ENCODE assay signal across 20 cellular contexts in genomic region chr18:63604791-63605567, GRCh38. TPM values are rescaled to one million over a fixed set of nuclear protein-coding genes. Genes with fewer than 3 reads are reported as not detected.
DNase-seq lines count a peak whose midpoint lies in the region; ATAC-seq, FAIRE-seq and TF ChIP-seq lines count a peak whose summit lies in the region.
"Had no signal": no experiment of that assay in that cellular context is flagged by ENCODE, and none has a peak within 500 bp of the region (broad histone marks: within the 10 kb centered on the region; RNA-seq: fewer than 3 reads in every experiment).

No MANE protein-coding gene starts in this region.

- DNase-seq in AG04449 (ENCODE audit: low read depth, low spot score) (peak; percentile 7), H54 (ENCODE audit: insufficient read length, low spot score) (peak; percentile 9), NCI-H69 (lab: John Stamatoyannopoulos, UW) (peak; percentile 32), small intestine (no peak), cerebellar cortex (ENCODE audit: low spot score) (no peak)
- DNase-seq: activated naive CD4-positive, alpha-beta T cell treated with anti-CD3 and anti-CD28 coated beads, Interleukin-2, amount 50 U/mL, for 16 hours; cerebellar nuclear complex; DMS 273 treated with DMSO at 0.1 percent for 48 hours; midbrain; NCI-H1048; NCI-H526; ovary; upper lobe of left lung had no signal

- H3K4me3 ChIP-seq in AG04449 (ENCODE audit: low read depth, low read length) (no peak overlapping the region), small intestine (ENCODE audit: low read depth in 1 of 2, low read length in 2 of 2) (no peak overlapping the region)
- H3K4me3 ChIP-seq: ovary, upper lobe of left lung had no signal

- H3K9me3 ChIP-seq in small intestine (ENCODE audit: control insufficient read depth, low read depth): no peaks in the 10 kb centered on the region
- H3K9me3 ChIP-seq: ovary, upper lobe of left lung had no signal

- CTCF ChIA-PET in AG04449 (lab: Yijun Ruan, JAX): interaction anchor here (1.0 to 2.7 kb wide), 5 partner anchors 25 to 240 kb away, joined by 3 to 12 read pairs (median 7); no protein-coding TSS in a partner anchor

- ATAC-seq in esophagus mucosa: peak; percentile 93
- ATAC-seq in GM18868 (IDR thresholded peaks at IDR 0.05; ENCODE audit: unreplicated experiment): no peak
- no peak for ATAC-seq in GM21717 (IDR thresholded peaks at IDR 0.05; ENCODE audit: unreplicated experiment)

- POLR2A ChIA-PET in AG04449 (lab: Yijun Ruan, JAX): no interaction called here

- no peaks in the 10 kb centered on the region for H3K4me1 ChIP-seq in small intestine (ENCODE audit: control insufficient read depth in 2 of 2, insufficient read depth in 1 of 2, low read depth in 1 of 2, low read length in 1 of 2)
- H3K4me1 ChIP-seq: upper lobe of left lung had no signal

- WGBS in small intestine, 3 donors: 38 to 70% (median 54%) methylated on average over 4 of the region's 4 CpGs

- no peaks in the 10 kb centered on the region for H3K27me3 ChIP-seq in small intestine (ENCODE audit: control insufficient read depth in 2 of 2, insufficient read depth in 2 of 2, low read length in 2 of 2)
- H3K27me3 ChIP-seq: ovary, upper lobe of left lung had no signal

- H3K36me3 ChIP-seq in small intestine (ENCODE audit: control insufficient read depth in 2 of 2, insufficient read depth in 2 of 2, low read length in 2 of 2): no peaks in the 10 kb centered on the region
- H3K36me3 ChIP-seq: ovary, upper lobe of left lung had no signal

- FAIRE-seq in H54 (lab: Jason Lieb, UNC) (peak; percentile 50), small intestine (lab: Jason Lieb, UNC) (no peak)
- FAIRE-seq: HTR-8/SVneo had no signal

- H3K27ac ChIP-seq in small intestine (ENCODE audit: low read depth in 1 of 2, low read length in 1 of 2): no peak overlapping the region
- H3K27ac ChIP-seq: ovary, upper lobe of left lung had no signal

- no peak for TF ChIP-seq CTCF in AG04449 (IDR thresholded peaks at IDR 0.05; ENCODE audit: insufficient read depth, low read length, missing control alignments)

- TF ChIP-seq POLR2A in H54 (IDR thresholded peaks at IDR 0.05; ENCODE audit: low read depth, low read length): no peak

RNA-seq across cellular contexts. Expression of gene SERPINB13, which starts 17.8 kb away (rescaled TPM):
- 281 TPM for total RNA-seq in esophagus mucosa
- not detected for polyA plus RNA-seq in small intestine
- total RNA-seq: H4, SK-MEL-5 had no signal
- polyA plus RNA-seq: AG04450, ovary had no signal

RNA-seq across cellular contexts. Expression of gene SERPINB4, which starts 39.1 kb away (rescaled TPM):
- total RNA-seq in esophagus mucosa: 418 TPM
- not detected for polyA plus RNA-seq in small intestine
- total RNA-seq: H4, ovary, SK-MEL-5 had no signal
- polyA plus RNA-seq: AG04450 had no signal

RNA-seq across cellular contexts. Expression of gene SERPINB3, which starts 56.7 kb away (rescaled TPM):
- total RNA-seq in esophagus mucosa: 879 TPM
- polyA plus RNA-seq in small intestine: under 1 TPM in 2 of 3 donors, not detected in 1; 0.06 to 0.81 TPM
- total RNA-seq: H4, SK-MEL-5 had no signal
- polyA plus RNA-seq: AG04450 had no signal

Comparison
In these comparisons a context has a peak if more than half of its experiments do, and no peak if none do; other contexts are left out.
1. DNase-seq: peak in AG04449 (single experiment), H54 (single experiment) and NCI-H69 (single experiment); none in small intestine (single experiment) and cerebellar cortex (single experiment).